ENCODE assay signal across 8 cellular contexts in genomic region chr5:129460951-129461815, GRCh38. TPM values are rescaled to one million over a fixed set of nuclear protein-coding genes. Genes with fewer than 3 reads are reported as not detected.
DNase-seq lines count a peak whose midpoint lies in the region; ATAC-seq and TF ChIP-seq lines count a peak whose summit lies in the region.

No MANE protein-coding gene starts in this region.

- DNase-seq in AG09319 (ENCODE audit: extremely low read depth, low read depth) = no peak
- DNase-seq in NCI-H1105 treated with DMSO at 0.1 percent for 48 hours (lab: John Stamatoyannopoulos, UW) = peak; percentile 27
- no peak for DNase-seq in breast epithelium (ENCODE audit: low spot score in 2 of 2)
- DNase-seq in left kidney (ENCODE audit: low read depth, low spot score) = peak; percentile 88
- DNase-seq in substantia nigra (lab: John Stamatoyannopoulos, UW) = peak in 28 of 49 donors; percentile 1 to 43 (median 17)
- no peak for DNase-seq in NCI-H1092 treated with DMSO at 0.1 percent for 48 hours (lab: John Stamatoyannopoulos, UW)

- H3K9me3 ChIP-seq in breast epithelium = no peaks in the 10 kb centered on the region

- no peaks in the 10 kb centered on the region for H3K36me3 ChIP-seq in breast epithelium

- intact Hi-C loops in breast epithelium (cut with DNase I; ENCODE audit: low total_unique reads) = no loop called here

- no peaks in the 10 kb centered on the region for H3K4me1 ChIP-seq in breast epithelium

- ATAC-seq in GM19397 (IDR thresholded peaks at IDR 0.05; ENCODE audit: unreplicated experiment) (peak; percentile 69), HG03378 (IDR thresholded peaks at IDR 0.05; ENCODE audit: unreplicated experiment) (no peak)

- H3K27ac ChIP-seq in breast epithelium (no peak overlapping the region), substantia nigra (ENCODE audit: low read depth, low read length, poor library complexity, severe bottlenecking) (no peak overlapping the region)

- no peak for TF ChIP-seq POLR2A in breast epithelium (IDR thresholded peaks at IDR 0.05)

- peak; percentile 10 for TF ChIP-seq CTCF in AG09319 (IDR thresholded peaks at IDR 0.05; ENCODE audit: low read depth, low read length)
- TF ChIP-seq CTCF in breast epithelium (IDR thresholded peaks at IDR 0.05) = no peak

- H3K27me3 ChIP-seq in breast epithelium = peaks cover 0 to 20% of the 10 kb centered on the region in 2 donors

- H3K4me3 ChIP-seq in breast epithelium = peak overlapping the region; percentile 36 to 71 (median 53)

RNA-seq across cellular contexts. Expression of gene ADAMTS19, which starts 1.1 kb away (rescaled TPM):
- under 1 TPM in 2 of 3 donors, not detected in 1; 0.29 to 0.98 TPM for total RNA-seq in breast epithelium

Comparison
In these comparisons a context has a peak if more than half of its experiments do, and no peak if none do; other contexts are left out.
1. DNase-seq: peak in NCI-H1105 treated with DMSO at 0.1 percent for 48 hours (single experiment), left kidney (single experiment) and substantia nigra (28 of 49); none in AG09319 (single experiment), breast epithelium (0 of 2) and NCI-H1092 treated with DMSO at 0.1 percent for 48 hours (single experiment).